ENCODE assay signal across 19 cellular contexts in the genomic region with DNA sequence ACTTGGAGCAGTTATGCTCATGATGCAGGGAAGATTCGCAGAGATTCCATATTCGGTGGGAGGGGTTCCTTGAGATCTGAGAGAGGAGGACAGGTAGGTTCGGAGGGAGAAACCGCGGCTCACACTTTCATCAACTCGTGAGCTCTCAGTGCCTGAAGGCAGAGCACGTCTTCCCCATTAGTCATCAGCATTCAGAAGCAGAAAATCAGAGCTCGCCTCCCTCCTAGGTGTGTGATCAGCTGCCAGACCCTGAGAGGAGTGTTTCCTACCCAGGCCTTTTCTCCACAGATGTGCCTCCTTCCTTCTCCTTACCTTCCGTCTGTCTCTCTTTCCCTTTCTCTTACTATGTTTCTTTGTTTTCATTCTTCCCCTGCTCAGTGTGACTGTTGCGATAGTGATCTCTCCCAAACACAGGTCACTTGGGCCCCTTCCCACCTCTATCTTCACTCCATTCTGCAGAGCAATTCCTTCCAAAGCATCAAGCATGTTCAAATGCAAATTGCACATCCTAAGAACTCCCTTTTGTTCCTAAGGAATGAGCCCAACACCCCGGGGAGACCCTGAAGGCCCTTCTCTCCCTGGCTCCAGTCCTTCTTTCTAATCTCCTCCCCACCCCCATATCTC.
"Had no signal": no experiment of that assay in that cellular context is flagged by ENCODE, and none has a peak within 500 bp of the region (broad histone marks: within the 10 kb centered on the region; RNA-seq: fewer than 3 reads in every experiment).

No MANE protein-coding gene starts in this region.

- ATAC-seq: activated CD8-positive, alpha-beta T cell treated with anti-CD3 and anti-CD28 coated beads for 36 hours; activated naive CD4-positive, alpha-beta T cell treated with anti-CD3 and anti-CD28 coated beads, Interleukin-2, amount 50 U/mL, for 72 hours; activated T-cell treated with anti-CD3 and anti-CD28 coated beads, Interleukin-2, amount 50 U/mL, for 72 hours; body of pancreas; left lung; mucosa of descending colon; naive thymus-derived CD4-positive, alpha-beta T cell; stimulated activated naive CD8-positive, alpha-beta T cell treated with anti-CD3 and anti-CD28 coated beads, Interleukin-15, amount 100 ng/mL, for 72 hours; T-helper 17 cell had no signal

- H3K27ac Mint-ChIP-seq: activated CD8-positive, alpha-beta T cell treated with anti-CD3 and anti-CD28 coated beads for 36 hours; activated naive CD4-positive, alpha-beta T cell treated with anti-CD3 and anti-CD28 coated beads, Interleukin-2, amount 50 U/mL, for 72 hours; activated T-cell treated with anti-CD3 and anti-CD28 coated beads, Interleukin-2, amount 50 U/mL, for 72 hours; naive thymus-derived CD4-positive, alpha-beta T cell; stimulated activated naive CD8-positive, alpha-beta T cell treated with anti-CD3 and anti-CD28 coated beads, Interleukin-15, amount 100 ng/mL, for 72 hours; T-helper 17 cell had no signal

- H3K4me3 ChIP-seq: body of pancreas, colonic mucosa, left lung, mucosa of descending colon, uterus had no signal

- H3K9me3 ChIP-seq: body of pancreas, colonic mucosa, left lung, mucosa of descending colon, uterus had no signal

- H3K27ac ChIP-seq: body of pancreas, colonic mucosa, left lung, uterus had no signal

- H3K4me1 ChIP-seq: body of pancreas, colonic mucosa, left lung, uterus had no signal

- H3K4me3 Mint-ChIP-seq: activated CD8-positive, alpha-beta T cell treated with anti-CD3 and anti-CD28 coated beads for 36 hours; activated T-cell treated with anti-CD3 and anti-CD28 coated beads, Interleukin-2, amount 50 U/mL, for 72 hours; naive thymus-derived CD4-positive, alpha-beta T cell; stimulated activated naive CD8-positive, alpha-beta T cell treated with anti-CD3 and anti-CD28 coated beads, Interleukin-15, amount 100 ng/mL, for 72 hours; T-helper 17 cell had no signal

- H3K9me3 Mint-ChIP-seq: activated CD8-positive, alpha-beta T cell treated with anti-CD3 and anti-CD28 coated beads for 36 hours; activated T-cell treated with anti-CD3 and anti-CD28 coated beads, Interleukin-2, amount 50 U/mL, for 72 hours; stimulated activated naive CD8-positive, alpha-beta T cell treated with anti-CD3 and anti-CD28 coated beads, Interleukin-15, amount 100 ng/mL, for 72 hours had no signal

- DNase-seq: activated CD4-positive, alpha-beta T cell treated with anti-CD3 and anti-CD28 coated beads for 4 hours; activated CD8-positive, alpha-beta T cell treated with anti-CD3 and anti-CD28 coated beads for 36 hours; activated gamma-delta T cell; activated T-cell treated with anti-CD3 and anti-CD28 coated beads, Interleukin-2, amount 50 U/mL, for 72 hours; amniotic stem cell; body of pancreas; central memory CD4-positive, alpha-beta T cell; colonic mucosa; foreskin fibroblast; glutamatergic neuron; hypothalamus; left lung; mucosa of descending colon; naive thymus-derived CD4-positive, alpha-beta T cell; stimulated activated CD4-positive, alpha-beta T cell treated with anti-CD3 and anti-CD28 coated beads, Interleukin-1b, Interleukin-23, amount 100 ng/mL, for 48 hours; stimulated activated naive CD8-positive, alpha-beta T cell treated with anti-CD3 and anti-CD28 coated beads, Interleukin-15, amount 100 ng/mL, for 72 hours; T-helper 17 cell; uterus had no signal

- H3K36me3 ChIP-seq: colonic mucosa, left lung, uterus had no signal

- H3K36me3 Mint-ChIP-seq: activated naive CD4-positive, alpha-beta T cell treated with anti-CD3 and anti-CD28 coated beads, Interleukin-2, amount 50 U/mL, for 72 hours; naive thymus-derived CD4-positive, alpha-beta T cell had no signal

- H3K27me3 ChIP-seq: body of pancreas, colonic mucosa, left lung, uterus had no signal

- H3K27me3 Mint-ChIP-seq: activated CD8-positive, alpha-beta T cell treated with anti-CD3 and anti-CD28 coated beads for 36 hours; stimulated activated naive CD8-positive, alpha-beta T cell treated with anti-CD3 and anti-CD28 coated beads, Interleukin-15, amount 100 ng/mL, for 72 hours; T-helper 17 cell had no signal

- H3K4me1 Mint-ChIP-seq: naive thymus-derived CD4-positive, alpha-beta T cell; stimulated activated naive CD8-positive, alpha-beta T cell treated with anti-CD3 and anti-CD28 coated beads, Interleukin-15, amount 100 ng/mL, for 72 hours; T-helper 17 cell had no signal
